ENCODE assay signal across 24 cellular contexts in genomic region chr7:11934766-11935165, GRCh38.
"Had no signal": no experiment of that assay in that cellular context is flagged by ENCODE, and none has a peak within 500 bp of the region (broad histone marks: within the 10 kb centered on the region; RNA-seq: fewer than 3 reads in every experiment).

No MANE protein-coding gene starts in this region.

- H3K27ac ChIP-seq: adrenal gland, KMS-11, SJCRH30 had no signal

- H3K4me3 ChIP-seq: adrenal gland, SJCRH30 had no signal

- H3K4me1 ChIP-seq: adrenal gland, SJCRH30 had no signal

- DNase-seq: activated CD4-positive, alpha-beta T cell treated with anti-CD3 and anti-CD28 coated beads, Interleukin-2, amount 10 ng/mL, durations not matched to agents 7 days and 5 days; activated CD4-positive, alpha-beta T cell treated with anti-CD3 and anti-CD28 coated beads, Interleukin-2, amount 50 U/mL, for 48 hours; activated CD8-positive, alpha-beta T cell treated with anti-CD3 and anti-CD28 coated beads, Interleukin-2, amount 10 ng/mL, durations not matched to agents 7 days and 5 days; activated gamma-delta T cell; activated naive CD4-positive, alpha-beta T cell treated with Interleukin-2 at 50 U/mL for 16 hours; activated T-cell treated with anti-CD3 and anti-CD28 coated beads, Interleukin-2, amount 50 U/mL, for 24 hours; adrenal gland; caudate nucleus; cerebellar nuclear complex; NCI-H1105; NCI-H1417 treated with DMSO at 0.1 percent for 48 hours; NCI-H187 treated with DMSO at 0.1 percent for 48 hours; NCI-H2081; NCI-H2171 treated with DMSO at 0.1 percent for 48 hours; NCI-H2227 treated with DMSO at 0.1 percent for 48 hours; NCI-H446; NCI-H510A treated with DMSO at 0.1 percent for 48 hours; NCI-H526 treated with DMSO at 0.1 percent for 48 hours; NCI-H82; SHP77; SJCRH30; SK-N-SH had no signal

- H3K36me3 ChIP-seq: adrenal gland, SJCRH30 had no signal

- ATAC-seq: activated CD8-positive, alpha-beta T cell treated with anti-CD3 and anti-CD28 coated beads, Interleukin-2, amount 10 ng/mL, durations not matched to agents 7 days and 5 days; Panc1 had no signal

- H3K9me3 ChIP-seq: adrenal gland, SJCRH30, SK-N-SH had no signal

- H3K9me2 ChIP-seq: SK-N-SH had no signal

- H3K4me2 ChIP-seq: KMS-11, SK-N-SH had no signal

- H3K27me3 ChIP-seq: adrenal gland, SJCRH30 had no signal
